ENCODE assay signal across 8 cellular contexts in the genomic region with DNA sequence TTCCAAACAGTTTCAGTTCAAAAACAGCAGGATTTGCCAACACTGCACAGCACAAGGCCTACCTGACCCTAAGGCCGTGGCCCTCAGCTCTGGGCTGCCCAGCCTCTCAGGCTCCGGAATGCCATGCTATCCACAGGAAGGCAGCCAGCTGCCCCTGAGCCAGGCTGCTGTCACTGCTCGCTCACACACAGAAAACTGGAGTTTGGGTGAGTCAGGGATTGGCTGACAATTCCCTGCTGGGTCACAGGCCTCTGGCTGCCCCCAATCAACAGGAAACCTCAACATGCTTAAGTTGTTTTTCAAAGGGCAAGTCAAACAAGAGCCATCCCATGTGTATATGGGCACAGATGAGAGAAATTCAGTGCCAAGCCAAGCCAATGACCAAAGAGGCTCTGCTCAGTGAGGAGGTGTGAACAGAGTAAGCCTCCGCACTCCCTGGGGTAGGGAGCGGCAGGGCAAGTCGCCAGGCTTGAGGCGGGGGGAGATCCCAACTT. TPM values are rescaled to one million over a fixed set of nuclear protein-coding genes. Genes with fewer than 3 reads are reported as not detected.
DNase-seq lines count a peak whose midpoint lies in the region; ATAC-seq and TF ChIP-seq lines count a peak whose summit lies in the region.

No MANE protein-coding gene starts in this region.

- ATAC-seq in GM18858 (IDR thresholded peaks at IDR 0.05; ENCODE audit: unreplicated experiment) (peak; percentile 4), foreskin keratinocyte (peak; percentile 70), sciatic nerve (peak; percentile 75)

- H3K4me1 ChIP-seq in PC-9 (replicated peaks; ENCODE audit: insufficient read depth) = peaks cover 30% of the 10 kb centered on the region
- H3K4me1 ChIP-seq in foreskin keratinocyte = peaks cover 5% of the 10 kb centered on the region

- CTCF ChIA-PET in PC-9 (lab: Charles Lee) = no interaction called here

- peak overlapping the region; percentile 49 for H3K4me2 ChIP-seq in PC-9

- POLR2A ChIA-PET in PC-9 (lab: Charles Lee; ENCODE audit: unreplicated experiment) = interaction anchor here (0.6 kb wide), 1 partner anchor 44 kb away, joined by 5 read pairs; no protein-coding TSS in a partner anchor

- no peaks in the 10 kb centered on the region for H3K9me2 ChIP-seq in PC-9 (ENCODE audit: insufficient read depth)

- DNase-seq in PC-9 = peak in 1 of 2 experiments; percentile 44
- peak in 1 of 2 donors; percentile 35 for DNase-seq in foreskin keratinocyte
- DNase-seq in sciatic nerve (ENCODE audit: low spot score) = no peak
- DNase-seq in NCI-H1417 (lab: John Stamatoyannopoulos, UW) = no peak
- DNase-seq in T-helper 1 cell = no peak
- no peak for DNase-seq in RPMI8226
- DNase-seq in GOT3 (lab: John Stamatoyannopoulos, UW) = no peak

- no peaks in the 10 kb centered on the region for H4K20me1 ChIP-seq in PC-9 (ENCODE audit: insufficient read depth)

- no peaks in the 10 kb centered on the region for H3K9me3 ChIP-seq in PC-9 (ENCODE audit: insufficient read depth, low read depth)

- H3K27me3 ChIP-seq in PC-9 (ENCODE audit: insufficient read depth, low read depth) (no peaks in the 10 kb centered on the region), foreskin keratinocyte (no peaks in the 10 kb centered on the region)

- no peak overlapping the region for H3K4me3 ChIP-seq in PC-9

- H3K36me3 ChIP-seq in PC-9 (ENCODE audit: low read depth) = no peaks in the 10 kb centered on the region

- peak overlapping the region; percentile 39; the same call in 1 of the 2 replicates for H2AFZ ChIP-seq in PC-9

- no peaks in the 10 kb centered on the region for H3K79me2 ChIP-seq in PC-9 (ENCODE audit: low read depth)

- BruUV-seq in PC-9 (replicated peaks; lab: Mats Ljungman, UMichigan) = no TSS peak

- intact Hi-C loops in PC-9 (cut with micrococcal nuclease; ENCODE audit: unreplicated experiment) (no loop called here), sciatic nerve (cut with DNase I) (no loop called here)

- peak overlapping the region; percentile 66 for H3K27ac ChIP-seq in PC-9
- no peak overlapping the region for H3K27ac ChIP-seq in foreskin keratinocyte

- H3F3A ChIP-seq in PC-9 (ENCODE audit: insufficient read depth, low read depth) = 0 out of 2 replicates have a peak, but pooled peaks cover 4% of the 10 kb centered on the region

- TF ChIP-seq CTCF in PC-9 (conservative IDR thresholded peaks at IDR 0.05) = no peak
- no peak for TF ChIP-seq CTCF in foreskin keratinocyte (conservative IDR thresholded peaks at IDR 0.05)

RNA-seq across cellular contexts. Expression of a gene that starts 50.2 kb away (rescaled TPM):
- total RNA-seq in PC-9 (2021) (548 and 560 TPM in 2 replicates), foreskin keratinocyte (1,979 and 2,135 TPM in 2 replicates), sciatic nerve (710 TPM)
- polyA plus RNA-seq in foreskin keratinocyte = 3,013 and 3,395 TPM in 2 replicates

RNA-seq across cellular contexts. Expression of a gene that starts 50.3 kb away (rescaled TPM):
- 16.1 and 17.0 TPM in 2 replicates for total RNA-seq in PC-9 (2021)
- total RNA-seq in foreskin keratinocyte = 2.2 and 2.5 TPM in 2 replicates
- 0.40 and 0.45 TPM in 2 replicates for polyA plus RNA-seq in foreskin keratinocyte
- 21.1 TPM for total RNA-seq in sciatic nerve

Comparison
In these comparisons a context has a peak if more than half of its experiments do, and no peak if none do; other contexts are left out.
1. ATAC-seq: peak in every context shown above with its lines; median percentile 75 in sciatic nerve; 70 in foreskin keratinocyte; 4 in GM18858.